Comparison of ENCODE assay signal across 1 cellular context in genomic region chr5:116703923-116704322, GRCh38.
TF ChIP-seq lines count a peak whose summit lies in the region.

No MANE protein-coding gene starts in this region.

TF ChIP-seq in GM12878, 131 proteins besides CTCF, POLR2A, EP300 and RAD21:
- TF ChIP-seq MLLT1 (IDR thresholded peaks at IDR 0.05) (peak; percentile 86), IRF4 (IDR thresholded peaks at IDR 0.05; ENCODE audit: low read depth, low read length) (no peak), BACH1 (IDR thresholded peaks at IDR 0.05; ENCODE audit: borderline replicate concordance) (no peak)
TF ChIP-seq in GM12878: peak in this region for 1.
